In genomic region chrX:10379848-10380247, GRCh38 we compare ENCODE assay signal across 24 cellular contexts.
"Had no signal": no experiment of that assay in that cellular context is flagged by ENCODE, and none has a peak within 500 bp of the region (broad histone marks: within the 10 kb centered on the region; RNA-seq: fewer than 3 reads in every experiment).

No MANE protein-coding gene starts in this region.

- H3K27me3 ChIP-seq: body of pancreas, cardiac muscle cell, hepatocyte, tibial artery had no signal

- H3K27ac ChIP-seq: body of pancreas, cardiac muscle cell, hepatocyte, left ventricle myocardium inferior, psoas muscle, tibial artery, VCaP had no signal

- H3K4me1 ChIP-seq: body of pancreas, left ventricle myocardium inferior, psoas muscle, tibial artery had no signal

- H3K4me3 ChIP-seq: body of pancreas, cardiac muscle cell, hepatocyte, left ventricle myocardium inferior, psoas muscle, tibial artery had no signal

- H3K36me3 ChIP-seq: cardiac muscle cell, left ventricle myocardium inferior, tibial artery had no signal

- ATAC-seq: activated CD8-positive, alpha-beta T cell treated with anti-CD3 and anti-CD28 coated beads, Interleukin-2, amount 10 ng/mL, durations not matched to agents 7 days and 5 days; activated naive CD8-positive, alpha-beta T cell treated with anti-CD3 and anti-CD28 coated beads, Interleukin-2, amount 50 U/mL, for 24 hours; body of pancreas; naive thymus-derived CD8-positive, alpha-beta T cell; psoas muscle; right cardiac atrium; stimulated activated naive CD8-positive, alpha-beta T cell treated with anti-CD3 and anti-CD28 coated beads, Interleukin-15, amount 100 ng/mL, for 72 hours; T-helper 17 cell had no signal

- H3K9me3 ChIP-seq: body of pancreas had no signal

- DNase-seq: activated CD4-positive, alpha-beta T cell treated with anti-CD3 and anti-CD28 coated beads, Interleukin-2, amount 10 ng/mL, durations not matched to agents 7 days and 5 days; activated CD4-positive, CD25-positive, alpha-beta regulatory T cell treated with anti-CD3 and anti-CD28 coated beads, Interleukin-2, amount 50 U/mL, for 72 hours; activated CD8-positive, alpha-beta T cell treated with anti-CD3 and anti-CD28 coated beads, Interleukin-2, amount 10 ng/mL, durations not matched to agents 7 days and 5 days; activated gamma-delta T cell; activated naive CD4-positive, alpha-beta T cell treated with anti-CD3 and anti-CD28 coated beads, Interleukin-2, amount 50 U/mL, for 16 hours; activated naive CD8-positive, alpha-beta T cell treated with anti-CD3 and anti-CD28 coated beads, Interleukin-2, amount 50 U/mL, for 24 hours; body of pancreas; effector CD8-positive, alpha-beta T cell; foreskin melanocyte; immature natural killer cell; kidney glomerular epithelial cell; left ventricle myocardium inferior; naive thymus-derived CD8-positive, alpha-beta T cell; psoas muscle; right cardiac atrium; stimulated activated CD4-positive, alpha-beta T cell treated with anti-CD3 and anti-CD28 coated beads, Interleukin-12 subunit alpha, Interleukin-12 subunit beta, amount 100 ng/mL, for 4 hours; stimulated activated CD4-positive, alpha-beta T cell treated with anti-CD3 and anti-CD28 coated beads, Interleukin-4, amount 100 ng/mL, for 4 hours; stimulated activated naive CD8-positive, alpha-beta T cell treated with anti-CD3 and anti-CD28 coated beads, Interleukin-15, amount 100 ng/mL, for 72 hours; SW 1271; T-helper 17 cell; tibial artery had no signal
